Comparison of ENCODE assay signal across 8 cellular contexts in genomic region chr3:48685603-48686511, GRCh38. TPM values are rescaled to one million over a fixed set of nuclear protein-coding genes. Genes with fewer than 3 reads are reported as not detected.
DNase-seq lines count a peak whose midpoint lies in the region; ATAC-seq and TF ChIP-seq lines count a peak whose summit lies in the region.

NCKIPSD (minus strand) TSS chr3:48685915; CDS start chr3:48685807, 108 bp downstream.

- H3K36me3 ChIP-seq in kidney epithelial cell (ENCODE audit: control insufficient read depth, insufficient read depth, low read length): peaks cover 7% of the 10 kb centered on the region

- no peaks in the 10 kb centered on the region for H3K27me3 ChIP-seq in kidney epithelial cell (ENCODE audit: control insufficient read depth, insufficient read depth, low read length)

- H3K4me3 ChIP-seq in kidney epithelial cell (ENCODE audit: low read depth, low read length): peak within 1 kb of the TSS; percentile 95

- DNase-seq in AG09319 (ENCODE audit: extremely low read depth, low read depth) (peak; percentile 35), NCI-H446 treated with DMSO at 0.1 percent for 48 hours (lab: John Stamatoyannopoulos, UW) (peak; percentile 26), cerebellar cortex (ENCODE audit: low spot score) (peak; percentile 81), kidney epithelial cell (ENCODE audit: low read depth) (no peak)
- peak; percentile 93 for DNase-seq in activated CD4-positive, CD25-positive, alpha-beta regulatory T cell treated with anti-CD3 and anti-CD28 coated beads, Interleukin-2, amount 50 U/mL, for 72 hours
- DNase-seq in stimulated activated CD4-positive, alpha-beta T cell treated with anti-CD3 and anti-CD28 coated beads, Interleukin-1b, Interleukin-23, amount 100 ng/mL, for 1 hour (ENCODE audit: low read depth in 2 of 2): peak; percentile 77 to 93

- peak; percentile 78 for ATAC-seq in GM18868 (IDR thresholded peaks at IDR 0.05; ENCODE audit: unreplicated experiment)
- peak; percentile 77 for ATAC-seq in HG03097 (IDR thresholded peaks at IDR 0.05; ENCODE audit: low FRiP score, unreplicated experiment)

- TF ChIP-seq CTCF in AG09319 (IDR thresholded peaks at IDR 0.05; ENCODE audit: low read depth, low read length) (peak; percentile 67), kidney epithelial cell (IDR thresholded peaks at IDR 0.05; ENCODE audit: insufficient read depth, low read length, poor library complexity, severe bottlenecking) (peak; percentile 71)

RNA-seq across cellular contexts. Expression of gene NCKIPSD, which starts in this region (rescaled TPM):
- total RNA-seq in kidney epithelial cell: 15.3 and 34.0 TPM in 2 replicates
